10 cellular contexts compared by ENCODE assay signal in genomic region chr2:41720702-41721344, GRCh38.
A peak's percentile ranks its signal among the peaks of the same experiment; 100 is the strongest.
DNase-seq lines count a peak whose midpoint lies in the region; ATAC-seq and TF ChIP-seq lines count a peak whose summit lies in the region.
"Had no signal": no experiment of that assay in that cellular context is flagged by ENCODE, and none has a peak within 500 bp of the region (broad histone marks: within the 10 kb centered on the region; RNA-seq: fewer than 3 reads in every experiment).

No MANE protein-coding gene starts in this region.

- TF ChIP-seq CTCF in natural killer cell (IDR thresholded peaks at IDR 0.05): no peak
- no peak for TF ChIP-seq CTCF in fibroblast of mammary gland (conservative IDR thresholded peaks at IDR 0.05; ENCODE audit: control insufficient read depth, insufficient read depth, low read depth, low read length)
- TF ChIP-seq CTCF in CD4-positive, alpha-beta T cell (IDR thresholded peaks at IDR 0.05): no peak

- no peak for ATAC-seq in natural killer cell treated with Interleukin-12 subunit alpha and Interleukin-12 subunit beta and Interleukin-15 and Interleukin-18, amount 100 ng/mL, for 72 hours
- ATAC-seq in natural killer cell: no peak
- peak; percentile 15 for ATAC-seq in HG03175 (IDR thresholded peaks at IDR 0.05; ENCODE audit: unreplicated experiment)
- ATAC-seq in CD4-positive, alpha-beta T cell (ENCODE audit: poor library complexity): no peak
- ATAC-seq: body of pancreas had no signal

- H3K27ac Mint-ChIP-seq in natural killer cell treated with Interleukin-12 subunit alpha and Interleukin-12 subunit beta and Interleukin-15 and Interleukin-18, amount 100 ng/mL, for 72 hours: no peak overlapping the region
- H3K27ac Mint-ChIP-seq in natural killer cell: peak overlapping the region in 1 of 2 donors; percentile 33
- H3K27ac Mint-ChIP-seq in CD4-positive, alpha-beta T cell: no peak overlapping the region

- H3K9me3 Mint-ChIP-seq in natural killer cell treated with Interleukin-12 subunit alpha and Interleukin-12 subunit beta and Interleukin-15 and Interleukin-18, amount 100 ng/mL, for 72 hours: no peaks in the 10 kb centered on the region
- no peaks in the 10 kb centered on the region for H3K9me3 Mint-ChIP-seq in natural killer cell
- H3K9me3 Mint-ChIP-seq in CD4-positive, alpha-beta T cell: no peaks in the 10 kb centered on the region

- intact Hi-C loops in natural killer cell (cut with micrococcal nuclease): no loop called here
- intact Hi-C loops in CD4-positive, alpha-beta T cell (cut with DNase I, micrococcal nuclease): no loop called here

- no peak for DNase-seq in natural killer cell treated with Interleukin-12 subunit alpha and Interleukin-12 subunit beta and Interleukin-15 and Interleukin-18, amount 100 ng/mL, for 72 hours (ENCODE audit: low spot score)
- no peak for DNase-seq in natural killer cell
- DNase-seq in fibroblast of mammary gland (ENCODE audit: low read depth): peak; percentile 14
- no peak for DNase-seq in CD4-positive, alpha-beta T cell
- no peak for DNase-seq in NCI-H1436 treated with DMSO at 0.1 percent for 48 hours (lab: John Stamatoyannopoulos, UW)
- no peak for DNase-seq in stimulated activated CD4-positive, alpha-beta T cell treated with anti-CD3 and anti-CD28 coated beads, Interleukin-12 subunit alpha, Interleukin-12 subunit beta, amount 100 ng/mL, for 4 hours
- no peak for DNase-seq in activated naive CD4-positive, alpha-beta T cell treated with Interleukin-2 at 50 U/mL for 16 hours
- DNase-seq: body of pancreas, NCI-H1105 had no signal

- no peak overlapping the region for H3K27ac ChIP-seq in CD4-positive, alpha-beta T cell (ENCODE audit: low read depth, low read length)
- H3K27ac ChIP-seq: body of pancreas had no signal

- H3K27me3 Mint-ChIP-seq in natural killer cell treated with Interleukin-12 subunit alpha and Interleukin-12 subunit beta and Interleukin-15 and Interleukin-18, amount 100 ng/mL, for 72 hours: no peaks in the 10 kb centered on the region
- no peaks in the 10 kb centered on the region for H3K27me3 Mint-ChIP-seq in natural killer cell (ENCODE audit: low read depth in 2 of 2)
- H3K27me3 Mint-ChIP-seq in CD4-positive, alpha-beta T cell: no peaks in the 10 kb centered on the region

- H3K27me3 ChIP-seq in CD4-positive, alpha-beta T cell (ENCODE audit: control insufficient read depth, insufficient read depth, low read length): no peaks in the 10 kb centered on the region
- H3K27me3 ChIP-seq: body of pancreas had no signal

- no peaks in the 10 kb centered on the region for H3K36me3 Mint-ChIP-seq in natural killer cell treated with Interleukin-12 subunit alpha and Interleukin-12 subunit beta and Interleukin-15 and Interleukin-18, amount 100 ng/mL, for 72 hours
- no peaks in the 10 kb centered on the region for H3K36me3 Mint-ChIP-seq in natural killer cell
- H3K36me3 Mint-ChIP-seq in CD4-positive, alpha-beta T cell (ENCODE audit: low read depth): no peaks in the 10 kb centered on the region

- no peaks in the 10 kb centered on the region for H3K9me3 ChIP-seq in CD4-positive, alpha-beta T cell (ENCODE audit: control insufficient read depth, low read length)
- H3K9me3 ChIP-seq: body of pancreas had no signal

- H3K4me1 Mint-ChIP-seq in natural killer cell treated with Interleukin-12 subunit alpha and Interleukin-12 subunit beta and Interleukin-15 and Interleukin-18, amount 100 ng/mL, for 72 hours (ENCODE audit: low read depth in 2 of 2): peaks cover 15 to 16% of the 10 kb centered on the region in 2 donors
- H3K4me1 Mint-ChIP-seq in natural killer cell: peaks cover 19 to 20% of the 10 kb centered on the region in 2 donors
- H3K4me1 Mint-ChIP-seq in CD4-positive, alpha-beta T cell (ENCODE audit: low read depth): peaks cover 1% of the 10 kb centered on the region

- CTCF ChIA-PET in CD4-positive, alpha-beta T cell (lab: Charles Lee): no interaction called here

- peak overlapping the region; percentile 12 for H3K4me3 Mint-ChIP-seq in natural killer cell treated with Interleukin-12 subunit alpha and Interleukin-12 subunit beta and Interleukin-15 and Interleukin-18, amount 100 ng/mL, for 72 hours
- no peak overlapping the region for H3K4me3 Mint-ChIP-seq in natural killer cell
- no peak overlapping the region for H3K4me3 Mint-ChIP-seq in CD4-positive, alpha-beta T cell

- H3K4me3 ChIP-seq in fibroblast of mammary gland (ENCODE audit: control insufficient read depth, low read depth, low read length): no peak overlapping the region
- H3K4me3 ChIP-seq: body of pancreas had no signal

- POLR2A ChIA-PET in CD4-positive, alpha-beta T cell (lab: Charles Lee): no interaction called here
